ENCODE assay signal across 10 cellular contexts in genomic region chr17:10059684-10060211, GRCh38.
A peak's percentile ranks its signal among the peaks of the same experiment; 100 is the strongest.
DNase-seq lines count a peak whose midpoint lies in the region; ATAC-seq and TF ChIP-seq lines count a peak whose summit lies in the region.
"Had no signal": no experiment of that assay in that cellular context is flagged by ENCODE, and none has a peak within 500 bp of the region (broad histone marks: within the 10 kb centered on the region; RNA-seq: fewer than 3 reads in every experiment).

No MANE protein-coding gene starts in this region.

- no peaks in the 10 kb centered on the region for H3K4me1 Mint-ChIP-seq in activated CD4-positive, alpha-beta T cell treated with anti-CD3 and anti-CD28 coated beads, Interleukin-2, amount 10 ng/mL, durations not matched to agents 7 days and 5 days

- no peak for TF ChIP-seq CTCF in GM20000 (IDR thresholded peaks at IDR 0.05; ENCODE audit: extremely low read depth, missing control alignments)

- ATAC-seq in HG03378 (IDR thresholded peaks at IDR 0.05; ENCODE audit: unreplicated experiment) (peak; percentile 81), Right ventricle myocardium inferior (peak; percentile 73)

- CTCF ChIA-PET in activated CD4-positive, alpha-beta T cell treated with anti-CD3 and anti-CD28 coated beads, Interleukin-2, amount 10 ng/mL, durations not matched to agents 7 days and 5 days (lab: Charles Lee) = no interaction called here

- POLR2A ChIA-PET in activated CD4-positive, alpha-beta T cell treated with anti-CD3 and anti-CD28 coated beads, Interleukin-2, amount 10 ng/mL, durations not matched to agents 7 days and 5 days (lab: Charles Lee) = no interaction called here

- H3K27ac Mint-ChIP-seq in activated CD4-positive, alpha-beta T cell treated with anti-CD3 and anti-CD28 coated beads, Interleukin-2, amount 10 ng/mL, durations not matched to agents 7 days and 5 days = no peak overlapping the region
- H3K27ac Mint-ChIP-seq: activated naive CD4-positive, alpha-beta T cell treated with anti-CD3 and anti-CD28 coated beads for 36 hours; CD4-positive, alpha-beta memory T cell had no signal

- peak; percentile 70 for DNase-seq in CD1c-positive myeloid dendritic cell (ENCODE audit: extremely low spot score)
- DNase-seq in GM20000 (ENCODE audit: low spot score) = peak; percentile 85
- peak; percentile 67 for DNase-seq in Right ventricle myocardium inferior (ENCODE audit: missing footprints)
- DNase-seq in KG1 (lab: John Stamatoyannopoulos, UW) = no peak
- DNase-seq in AML-193 (lab: John Stamatoyannopoulos, UW) = no peak
- DNase-seq in HK-2 (ENCODE audit: unreplicated experiment) = no peak
- no peak for DNase-seq in activated CD4-positive, alpha-beta T cell treated with anti-CD3 and anti-CD28 coated beads, Interleukin-2, amount 10 ng/mL, durations not matched to agents 7 days and 5 days
- DNase-seq: activated naive CD4-positive, alpha-beta T cell treated with anti-CD3 and anti-CD28 coated beads for 36 hours had no signal

- H3K27me3 Mint-ChIP-seq in activated CD4-positive, alpha-beta T cell treated with anti-CD3 and anti-CD28 coated beads, Interleukin-2, amount 10 ng/mL, durations not matched to agents 7 days and 5 days = no peaks in the 10 kb centered on the region
- H3K27me3 Mint-ChIP-seq: CD4-positive, alpha-beta memory T cell had no signal

- no peaks in the 10 kb centered on the region for H3K36me3 Mint-ChIP-seq in activated CD4-positive, alpha-beta T cell treated with anti-CD3 and anti-CD28 coated beads, Interleukin-2, amount 10 ng/mL, durations not matched to agents 7 days and 5 days (ENCODE audit: low read depth)
- H3K36me3 Mint-ChIP-seq: CD4-positive, alpha-beta memory T cell had no signal

- H3K9me3 Mint-ChIP-seq in activated CD4-positive, alpha-beta T cell treated with anti-CD3 and anti-CD28 coated beads, Interleukin-2, amount 10 ng/mL, durations not matched to agents 7 days and 5 days = no peaks in the 10 kb centered on the region

- intact Hi-C loops in Right ventricle myocardium inferior (cut with DNase I) = no loop called here

- H3K4me3 Mint-ChIP-seq in activated CD4-positive, alpha-beta T cell treated with anti-CD3 and anti-CD28 coated beads, Interleukin-2, amount 10 ng/mL, durations not matched to agents 7 days and 5 days = no peak overlapping the region
- H3K4me3 Mint-ChIP-seq: activated naive CD4-positive, alpha-beta T cell treated with anti-CD3 and anti-CD28 coated beads for 36 hours; CD4-positive, alpha-beta memory T cell had no signal

Comparison
In these comparisons a context has a peak if more than half of its experiments do, and no peak if none do; other contexts are left out.
1. DNase-seq: peak in CD1c-positive myeloid dendritic cell (single experiment), GM20000 (single experiment) and Right ventricle myocardium inferior (single experiment); none in KG1 (single experiment), AML-193 (0 of 2), HK-2 (single experiment) and activated CD4-positive, alpha-beta T cell treated with anti-CD3 and anti-CD28 coated beads, Interleukin-2, amount 10 ng/mL, durations not matched to agents 7 days and 5 days (single experiment).